8 cellular contexts compared by ENCODE assay signal in genomic region chr7:92695308-92696261, GRCh38.
DNase-seq lines count a peak whose midpoint lies in the region; ATAC-seq and TF ChIP-seq lines count a peak whose summit lies in the region.

No MANE protein-coding gene starts in this region.

- H3K27me3 ChIP-seq in ectodermal cell (ENCODE audit: control insufficient read depth, insufficient read depth, low read length, poor library complexity, severe bottlenecking), result no peaks in the 10 kb centered on the region
- H3K27me3 ChIP-seq in testis, result no peaks in the 10 kb centered on the region

- H3K4me3 ChIP-seq in ectodermal cell (ENCODE audit: insufficient read depth, low read depth, low read length) (peak overlapping the region; percentile 34), testis (peak overlapping the region; percentile 39 to 53)

- 6 to 9% methylated on average over 14 to 15 of the region's 15 CpGs for WGBS in ectodermal cell, 2 experiments
- 15 to 31% methylated on average over 14 to 15 of the region's 15 CpGs for WGBS in testis, 2 donors

- peak; percentile 29 for DNase-seq in NCI-H345 (lab: John Stamatoyannopoulos, UW)
- DNase-seq in NCI-H345 treated with DMSO at 0.1 percent for 48 hours (lab: John Stamatoyannopoulos, UW; ENCODE audit: unreplicated experiment), result no peak
- DNase-seq in RPMI7951 (ENCODE audit: low read depth), result peak; percentile 91
- DNase-seq in lung microvascular endothelial cell (ENCODE audit: low read depth in 2 of 2), result peak; percentile 62 to 76
- peak; percentile 28 for DNase-seq in testis

- H3K4me1 ChIP-seq in ectodermal cell (ENCODE audit: control insufficient read depth, insufficient read depth, low read length) (peaks cover 6% of the 10 kb centered on the region), testis (no peaks in the 10 kb centered on the region)

- ATAC-seq in HG02798 (IDR thresholded peaks at IDR 0.05; ENCODE audit: poor library complexity, unreplicated experiment) (no peak), GM19023 (IDR thresholded peaks at IDR 0.05; ENCODE audit: unreplicated experiment) (no peak)

- no peaks in the 10 kb centered on the region for H3K36me3 ChIP-seq in ectodermal cell (ENCODE audit: control insufficient read depth, insufficient read depth, low read length)
- H3K36me3 ChIP-seq in testis (ENCODE audit: low read depth, missing control alignments), result no peaks in the 10 kb centered on the region

- TF ChIP-seq CTCF in testis (IDR thresholded peaks at IDR 0.05), result no peak

- H3K27ac ChIP-seq in ectodermal cell (ENCODE audit: insufficient read depth, low read depth, low read length, poor library complexity, severe bottlenecking), result peak overlapping the region; percentile 90
- H3K27ac ChIP-seq in testis, result peak overlapping the region; percentile 39 to 48

- no peak for TF ChIP-seq POLR2A in testis (IDR thresholded peaks at IDR 0.05)

- intact Hi-C loops in testis (cut with DNase I; ENCODE audit: low total_unique reads), result no loop called here

- H3K9me3 ChIP-seq in ectodermal cell (ENCODE audit: control insufficient read depth, low read length), result no peaks in the 10 kb centered on the region
- H3K9me3 ChIP-seq in testis, result no peaks in the 10 kb centered on the region
